Comparison of ENCODE assay signal across 8 cellular contexts in genomic region chr12:30806989-30807694, GRCh38. TPM values are rescaled to one million over a fixed set of nuclear protein-coding genes. Genes with fewer than 3 reads are reported as not detected.
DNase-seq lines count a peak whose midpoint lies in the region; ATAC-seq and TF ChIP-seq lines count a peak whose summit lies in the region.

No MANE protein-coding gene starts in this region.

- no peaks in the 10 kb centered on the region for H3K27me3 ChIP-seq in psoas muscle (ENCODE audit: insufficient read depth in 3 of 3, low read length in 2 of 3)

- peaks cover 14% of the 10 kb centered on the region for H3K27me3 Mint-ChIP-seq in activated T-cell treated with anti-CD3 and anti-CD28 coated beads, Interleukin-2, amount 50 U/mL, for 24 hours

- H3K27ac ChIP-seq in psoas muscle: no peak overlapping the region

- no peak overlapping the region for H3K4me3 Mint-ChIP-seq in activated T-cell treated with anti-CD3 and anti-CD28 coated beads, Interleukin-2, amount 50 U/mL, for 24 hours

- DNase-seq in AG04449 (ENCODE audit: low read depth, low spot score) (no peak), GM10248 (ENCODE audit: extremely low spot score) (no peak), NCI-H460 (ENCODE audit: extremely low read depth, low read depth) (peak; percentile 50), Right ventricle myocardium superior (no peak), psoas muscle (no peak)
- peak; percentile 39 for DNase-seq in activated T-cell treated with anti-CD3 and anti-CD28 coated beads, Interleukin-2, amount 50 U/mL, for 24 hours

- H3K9me3 Mint-ChIP-seq in activated T-cell treated with anti-CD3 and anti-CD28 coated beads, Interleukin-2, amount 50 U/mL, for 24 hours: no peaks in the 10 kb centered on the region

- H3K27ac Mint-ChIP-seq in activated T-cell treated with anti-CD3 and anti-CD28 coated beads, Interleukin-2, amount 50 U/mL, for 24 hours: no peak overlapping the region

- no peaks in the 10 kb centered on the region for H3K9me3 ChIP-seq in psoas muscle

- POLR2A ChIA-PET in AG04449 (lab: Yijun Ruan, JAX) (no interaction called here), GM10248 (lab: Yijun Ruan, JAX) (interaction anchor here (0.7 kb wide), 1 partner anchor 60 kb away, joined by 3 read pairs; no protein-coding TSS in a partner anchor)

- no peak overlapping the region for H3K4me3 ChIP-seq in AG04449 (ENCODE audit: low read depth, low read length)
- H3K4me3 ChIP-seq in psoas muscle: peak overlapping the region; percentile 4

- intact Hi-C loops in Right ventricle myocardium superior (cut with DNase I) (no loop called here), psoas muscle (cut with DNase I) (loop anchor here in 1 of 2 donors (2.0 to 5.0 kb wide), 3 partner anchors 52 to 1255 kb away; partner anchors contain the start of genes CAPRIN2 and IPO8)

- H3K4me1 ChIP-seq in psoas muscle: no peaks in the 10 kb centered on the region

- TF ChIP-seq CTCF in AG04449 (IDR thresholded peaks at IDR 0.05; ENCODE audit: insufficient read depth, low read length, missing control alignments) (peak; percentile 50), GM10248 (IDR thresholded peaks at IDR 0.05; ENCODE audit: control extremely low read depth, extremely low read depth, low read depth, missing control alignments) (peak; percentile 70), psoas muscle (IDR thresholded peaks at IDR 0.05) (peak; percentile 79)

- ATAC-seq in HG03280 (IDR thresholded peaks at IDR 0.05; ENCODE audit: unreplicated experiment) (peak; percentile 59), Right ventricle myocardium superior (ENCODE audit: poor library complexity) (peak; percentile 93), psoas muscle (peak; percentile 82 to 97 (median 88)), GM21717 (IDR thresholded peaks at IDR 0.05; ENCODE audit: unreplicated experiment) (no peak)

- CTCF ChIA-PET in AG04449 (lab: Yijun Ruan, JAX): interaction anchor here (0.6 to 4.0 kb wide), 39 partner anchors 10 to 1641 kb away, joined by 3 to 57 read pairs (median 4); partner anchors contain the start of gene IPO8
- CTCF ChIA-PET in GM10248 (lab: Yijun Ruan, JAX): interaction anchor here (0.7 to 3.6 kb wide), 23 partner anchors 9 to 1739 kb away, joined by 3 to 28 read pairs (median 4); no protein-coding TSS in a partner anchor

- H3K4me1 Mint-ChIP-seq in activated T-cell treated with anti-CD3 and anti-CD28 coated beads, Interleukin-2, amount 50 U/mL, for 24 hours (ENCODE audit: low read depth): peaks cover 1% of the 10 kb centered on the region

- WGBS in psoas muscle, 3 donors: 56 to 62% (median 57%) methylated on average over 7 of the region's 7 CpGs

- H3K36me3 ChIP-seq in psoas muscle (ENCODE audit: insufficient read depth in 1 of 2, low read depth in 1 of 2): no peaks in the 10 kb centered on the region

- H3K36me3 Mint-ChIP-seq in activated T-cell treated with anti-CD3 and anti-CD28 coated beads, Interleukin-2, amount 50 U/mL, for 24 hours (ENCODE audit: low read depth): no peaks in the 10 kb centered on the region

RNA-seq across cellular contexts. Expression of gene CAPRIN2, which starts 52.4 kb away (rescaled TPM):
- 11.4 and 14.9 TPM in 2 replicates for total RNA-seq in NCI-H460 (2014; rRNA removed; shearing (Covaris generic))
- polyA plus RNA-seq in NCI-H460 (2014; cell fraction: nucleus; rRNA removed): 48.0 and 64.9 TPM in 2 replicates
- total RNA-seq in Right ventricle myocardium superior (21.2 TPM), psoas muscle (10 to 100 TPM in 3 of 4 donors, 1 to 10 TPM in 1; 9.0 to 17.7 (median 14.2) TPM)
- 10 to 100 TPM in 2 of 3 donors, 1 to 10 TPM in 1; 4.9 to 11.1 (median 10.4) TPM for polyA plus RNA-seq in psoas muscle

Comparison
In these comparisons a context has a peak if more than half of its experiments do, and no peak if none do; other contexts are left out.
1. DNase-seq: peak in NCI-H460 (single experiment) and activated T-cell treated with anti-CD3 and anti-CD28 coated beads, Interleukin-2, amount 50 U/mL, for 24 hours (single experiment); none in AG04449 (single experiment), GM10248 (single experiment), Right ventricle myocardium superior (single experiment) and psoas muscle (0 of 2).
2. Peak in every context shown above with its lines, with median percentiles within 50 percentile points of each other: CTCF ChIP-seq.